ENCODE assay signal across 9 cellular contexts in the genomic region with DNA sequence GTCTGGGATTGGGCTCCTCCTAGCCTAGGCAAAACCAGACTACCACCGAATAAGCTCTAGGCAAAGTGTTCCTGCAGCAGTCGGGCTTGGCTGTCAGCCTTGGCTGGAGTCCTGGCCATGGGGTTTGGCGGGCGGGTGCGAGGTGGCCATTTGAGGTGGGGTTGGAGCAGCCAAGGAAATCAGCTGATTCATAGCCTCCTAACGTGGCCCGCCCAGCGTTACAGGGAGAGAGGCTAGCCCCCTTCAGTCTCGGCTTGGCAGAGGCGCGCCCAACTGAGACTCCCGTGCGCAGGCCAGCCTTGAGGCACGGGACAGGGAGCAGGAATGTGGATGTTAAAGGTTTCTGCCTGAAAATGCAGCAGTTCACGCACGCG. TPM values are rescaled to one million over a fixed set of nuclear protein-coding genes. Genes with fewer than 3 reads are reported as not detected.
A peak's percentile ranks its signal among the peaks of the same experiment; 100 is the strongest.
DNase-seq lines count a peak whose midpoint lies in the region; ATAC-seq, FAIRE-seq and TF ChIP-seq lines count a peak whose summit lies in the region.
"Had no signal": no experiment of that assay in that cellular context is flagged by ENCODE, and none has a peak within 500 bp of the region (broad histone marks: within the 10 kb centered on the region; RNA-seq: fewer than 3 reads in every experiment).

No MANE protein-coding gene starts in this region.

- POLR2A ChIA-PET in AG04449 (lab: Yijun Ruan, JAX), result interaction anchor here (0.6 to 1.9 kb wide), 7 partner anchors 10 to 239 kb away, joined by 3 to 10 read pairs (median 3); no protein-coding TSS in a partner anchor

- no peak for ATAC-seq in GM21515 (IDR thresholded peaks at IDR 0.05; ENCODE audit: unreplicated experiment)

- H3K4me3 ChIP-seq in AG04449 (ENCODE audit: low read depth, low read length), result peak overlapping the region; percentile 89
- peak overlapping the region; percentile 84 for H3K4me3 ChIP-seq in fibroblast of pulmonary artery (replicated peaks; ENCODE audit: low read depth, low read length)

- CTCF ChIA-PET in AG04449 (lab: Yijun Ruan, JAX), result interaction anchor here (0.7 to 9.1 kb wide), 17 partner anchors 8 to 264 kb away, joined by 3 to 318 read pairs (median 3); no protein-coding TSS in a partner anchor

- DNase-seq in AG04449 (ENCODE audit: low read depth, low spot score) (no peak), RPMI7951 (ENCODE audit: low read depth) (peak; percentile 89), fibroblast of pulmonary artery (ENCODE audit: low read depth) (peak; percentile 83), myocyte (ENCODE audit: low read depth) (peak; percentile 91), GM20000 (ENCODE audit: low spot score) (no peak), GM19239 (ENCODE audit: insufficient read length, low spot score) (no peak), NCI-H2107 (lab: John Stamatoyannopoulos, UW) (no peak)

- TF ChIP-seq CTCF in AG04449 (IDR thresholded peaks at IDR 0.05; ENCODE audit: insufficient read depth, low read length, missing control alignments), result no peak
- TF ChIP-seq CTCF in fibroblast of pulmonary artery (IDR thresholded peaks at IDR 0.05; ENCODE audit: low read length, missing control alignments), result no peak
- no peak for TF ChIP-seq CTCF in GM20000 (IDR thresholded peaks at IDR 0.05; ENCODE audit: extremely low read depth, missing control alignments)

- no peak for FAIRE-seq in GM19239 (lab: Jason Lieb, UNC)

RNA-seq across cellular contexts. Expression of a gene that starts 1.9 kb away (rescaled TPM):
- 62.1 and 64.6 TPM in 2 replicates for total RNA-seq in RPMI7951 (2014; rRNA removed; shearing (Covaris generic))
- total RNA-seq in myocyte, result 31.3 and 32.8 TPM in 2 replicates
- polyA plus RNA-seq in myocyte (2012), result 81.6 TPM
- total RNA-seq: T-helper 1 cell treated with Interleukin-12 subunit alpha and Interleukin-12 subunit beta and Interleukin-4 antibody, amounts not matched to agents 30 ng/mL and 1 ng/mL, for 36 hours had no signal

Comparison
In these comparisons a context has a peak if more than half of its experiments do, and no peak if none do; other contexts are left out.
1. DNase-seq: peak in RPMI7951 (single experiment), fibroblast of pulmonary artery (single experiment) and myocyte (single experiment); none in AG04449 (single experiment), GM20000 (single experiment), GM19239 (single experiment) and NCI-H2107 (single experiment).